16 cellular contexts compared by ENCODE assay signal in genomic region chr1:118253310-118253903, GRCh38.
DNase-seq lines count a peak whose midpoint lies in the region; ATAC-seq and TF ChIP-seq lines count a peak whose summit lies in the region.
"Had no signal": no experiment of that assay in that cellular context is flagged by ENCODE, and none has a peak within 500 bp of the region (broad histone marks: within the 10 kb centered on the region; RNA-seq: fewer than 3 reads in every experiment).

No MANE protein-coding gene starts in this region.

- no peaks in the 10 kb centered on the region for H3K36me3 Mint-ChIP-seq in glutamatergic neuron (ENCODE audit: unreplicated experiment)
- H3K36me3 Mint-ChIP-seq in activated naive CD4-positive, alpha-beta T cell treated with anti-CD3 and anti-CD28 coated beads, Interleukin-2, amount 50 U/mL, for 72 hours, result no peaks in the 10 kb centered on the region
- H3K36me3 Mint-ChIP-seq: CD4-positive, alpha-beta memory T cell had no signal

- peaks cover 5% of the 10 kb centered on the region for H3K9me3 Mint-ChIP-seq in glutamatergic neuron (ENCODE audit: unreplicated experiment)
- peaks cover 5% of the 10 kb centered on the region in 2 donors for H3K9me3 Mint-ChIP-seq in activated naive CD4-positive, alpha-beta T cell treated with anti-CD3 and anti-CD28 coated beads, Interleukin-2, amount 50 U/mL, for 72 hours
- H3K9me3 Mint-ChIP-seq: CD4-positive, alpha-beta memory T cell had no signal

- H3K27ac Mint-ChIP-seq in glutamatergic neuron (ENCODE audit: unreplicated experiment), result peak overlapping the region; percentile 82
- H3K27ac Mint-ChIP-seq in activated naive CD4-positive, alpha-beta T cell treated with anti-CD3 and anti-CD28 coated beads, Interleukin-2, amount 50 U/mL, for 72 hours, result no peak overlapping the region
- H3K27ac Mint-ChIP-seq: B cell; CD4-positive, alpha-beta memory T cell had no signal

- intact Hi-C loops in A673 (cut with micrococcal nuclease; ENCODE audit: unreplicated experiment), result no loop called here

- H3K9me3 ChIP-seq in A673 (ENCODE audit: low read depth, low read length, poor library complexity, severe bottlenecking), result no peaks in the 10 kb centered on the region
- H3K9me3 ChIP-seq: Peyer's patch had no signal

- BruUV-seq in A673 (replicated peaks; lab: Mats Ljungman, UMichigan), result no TSS peak

- peaks cover 5% of the 10 kb centered on the region for H3K27me3 Mint-ChIP-seq in glutamatergic neuron (ENCODE audit: unreplicated experiment)

- no peak for ATAC-seq in activated naive CD4-positive, alpha-beta T cell treated with anti-CD3 and anti-CD28 coated beads, Interleukin-2, amount 50 U/mL, for 72 hours
- no peak for ATAC-seq in HG02884 (IDR thresholded peaks at IDR 0.05; ENCODE audit: unreplicated experiment)

- no peaks in the 10 kb centered on the region for H3K36me3 ChIP-seq in A673 (ENCODE audit: insufficient read depth, low read length, poor library complexity, severe bottlenecking)
- H3K36me3 ChIP-seq: Peyer's patch had no signal

- TF ChIP-seq CTCF in A673 (conservative IDR thresholded peaks at IDR 0.05; ENCODE audit: low read depth, low read length) (no peak), glutamatergic neuron (IDR thresholded peaks at IDR 0.05; ENCODE audit: partially characterized antibody, unreplicated experiment) (no peak)

- no peaks in the 10 kb centered on the region for H3K27me3 ChIP-seq in A673 (replicated peaks; ENCODE audit: insufficient read depth, low read depth, low read length, poor library complexity)
- H3K27me3 ChIP-seq: Peyer's patch had no signal

- DNase-seq in A673 (ENCODE audit: low spot score), result peak; percentile 4
- DNase-seq in NCI-H1105 (lab: John Stamatoyannopoulos, UW), result peak; percentile 39
- DNase-seq in NCI-H82 treated with DMSO at 0.1 percent for 48 hours (lab: John Stamatoyannopoulos, UW; ENCODE audit: unreplicated experiment), result peak; percentile 57
- peak; percentile 22 for DNase-seq in glutamatergic neuron
- DNase-seq in activated naive CD4-positive, alpha-beta T cell treated with anti-CD3 and anti-CD28 coated beads, Interleukin-2, amount 50 U/mL, for 72 hours (ENCODE audit: low spot score in 2 of 2), result no peak
- DNase-seq in NOMO-1 treated with DMSO at 0.1 percent for 48 hours (lab: John Stamatoyannopoulos, UW; ENCODE audit: unreplicated experiment), result no peak
- DNase-seq: CD4-positive, alpha-beta memory T cell; H7; IMR-90; NCI-H187; NCI-H2171 treated with DMSO at 0.1 percent for 48 hours; NCI-H510A; Peyer's patch; SIG-M5 had no signal

- H3K4me1 Mint-ChIP-seq in glutamatergic neuron (ENCODE audit: low read depth, unreplicated experiment), result peaks cover 18% of the 10 kb centered on the region
- H3K4me1 Mint-ChIP-seq: B cell; CD4-positive, alpha-beta memory T cell had no signal

- H3K4me3 Mint-ChIP-seq in glutamatergic neuron (ENCODE audit: unreplicated experiment), result peak overlapping the region; percentile 21
- H3K4me3 Mint-ChIP-seq: B cell; CD4-positive, alpha-beta memory T cell had no signal

- H3K4me1 ChIP-seq in A673 (ENCODE audit: insufficient read depth, low read length, poor library complexity, severe bottlenecking), result peaks cover 8% of the 10 kb centered on the region
- H3K4me1 ChIP-seq: Peyer's patch had no signal

- CTCF ChIA-PET in A673 (lab: Charles Lee), result no interaction called here

- H3K27ac ChIP-seq in A673 (ENCODE audit: low read depth, low read length, poor library complexity, severe bottlenecking), result no peak overlapping the region
- H3K27ac ChIP-seq: Peyer's patch had no signal

- POLR2A ChIA-PET in A673 (lab: Charles Lee; ENCODE audit: low non-redundant PET), result no interaction called here

- no peak overlapping the region for H3K4me3 ChIP-seq in A673 (ENCODE audit: low read depth, low read length, poor library complexity, severe bottlenecking)
- H3K4me3 ChIP-seq: Peyer's patch had no signal

Comparison
In these comparisons a context has a peak if more than half of its experiments do, and no peak if none do; other contexts are left out.
1. DNase-seq: peak in A673 (single experiment), NCI-H1105 (single experiment), NCI-H82 treated with DMSO at 0.1 percent for 48 hours (single experiment) and glutamatergic neuron (single experiment); none in activated naive CD4-positive, alpha-beta T cell treated with anti-CD3 and anti-CD28 coated beads, Interleukin-2, amount 50 U/mL, for 72 hours (0 of 2) and NOMO-1 treated with DMSO at 0.1 percent for 48 hours (single experiment).